In the genomic region with DNA sequence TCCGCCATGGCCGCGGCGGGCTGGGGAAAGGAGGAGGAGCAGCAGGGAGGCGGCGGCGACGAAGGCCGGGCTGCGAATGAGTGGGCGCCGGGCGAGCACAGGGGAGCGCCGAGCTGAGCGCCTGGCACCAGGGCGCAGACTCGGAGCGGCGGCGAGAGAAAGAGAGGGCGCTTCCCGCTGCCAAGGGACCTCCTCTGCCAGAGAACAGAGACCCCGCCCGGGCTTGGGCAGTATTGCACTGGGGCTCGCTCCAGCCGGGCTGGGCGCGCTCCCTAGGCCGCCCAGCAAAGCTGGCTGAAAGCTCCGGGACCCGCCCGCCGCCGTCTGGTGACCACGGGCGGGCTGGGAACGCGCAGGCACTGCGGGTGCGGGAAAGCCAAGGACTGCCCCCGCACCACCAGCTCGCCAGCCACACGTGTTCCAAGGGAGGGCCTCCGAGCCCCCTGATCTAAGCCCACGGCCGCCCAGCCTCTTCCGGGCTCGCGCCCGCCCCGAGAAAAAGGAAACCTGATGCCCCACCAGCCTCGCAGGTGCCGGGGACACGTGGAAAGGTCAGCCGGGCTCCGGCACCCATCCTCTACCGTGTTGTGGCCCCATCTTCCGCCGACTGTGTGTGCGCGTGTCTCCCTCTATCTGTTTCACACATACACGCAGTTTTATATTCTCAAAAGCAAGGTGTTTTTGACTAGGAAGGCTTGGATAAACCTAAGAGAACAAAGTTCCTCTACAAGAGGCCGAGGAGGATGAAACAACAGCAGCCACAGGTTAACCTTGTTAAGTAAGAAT, we compare ENCODE assay signal across 1 cellular context.
TF ChIP-seq lines count a peak whose summit lies in the region.

A gene (minus strand): TSS at position 140 of the 786 bp plus-strand sequence. CDS start 132 bp downstream, at position 8.

TF ChIP-seq in HepG2, 621 proteins besides CTCF, POLR2A, EP300 and RAD21 (continued from another document and continues in another):
- TF ChIP-seq, protein P1, sequence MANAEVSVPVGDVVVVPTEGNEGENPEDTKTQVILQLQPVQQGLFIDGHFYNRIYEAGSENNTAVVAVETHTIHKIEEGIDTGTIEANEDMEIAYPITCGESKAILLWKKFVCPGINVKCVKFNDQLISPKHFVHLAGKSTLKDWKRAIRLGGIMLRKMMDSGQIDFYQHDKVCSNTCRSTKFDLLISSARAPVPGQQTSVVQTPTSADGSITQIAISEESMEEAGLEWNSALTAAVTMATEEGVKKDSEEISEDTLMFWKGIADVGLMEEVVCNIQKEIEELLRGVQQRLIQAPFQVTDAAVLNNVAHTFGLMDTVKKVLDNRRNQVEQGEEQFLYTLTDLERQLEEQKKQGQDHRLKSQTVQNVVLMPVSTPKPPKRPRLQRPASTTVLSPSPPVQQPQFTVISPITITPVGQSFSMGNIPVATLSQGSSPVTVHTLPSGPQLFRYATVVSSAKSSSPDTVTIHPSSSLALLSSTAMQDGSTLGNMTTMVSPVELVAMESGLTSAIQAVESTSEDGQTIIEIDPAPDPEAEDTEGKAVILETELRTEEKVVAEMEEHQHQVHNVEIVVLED (CRISPR knock-in tag; IDR thresholded peaks at IDR 0.05; ENCODE audit: borderline replicate concordance): peak; percentile 75
- no peak for TF ChIP-seq IRX3 (CRISPR knock-in tag; IDR thresholded peaks at IDR 0.05; ENCODE audit: borderline replicate concordance, low read depth)
- peak; percentile 64 for TF ChIP-seq STAG1 (CRISPR knock-in tag; IDR thresholded peaks at IDR 0.05)
- TF ChIP-seq ZNF768 (CRISPR knock-in tag; IDR thresholded peaks at IDR 0.05): peak; percentile 90
- no peak for TF ChIP-seq ZNF451 (CRISPR knock-in tag; IDR thresholded peaks at IDR 0.05)
- 0 out of 2 replicates have a peak, but pooled peaks have one; percentile 11 for TF ChIP-seq CHD2 (IDR thresholded peaks at IDR 0.05; ENCODE audit: low read depth, low read length)
- TF ChIP-seq ZNF678 (CRISPR knock-in tag; IDR thresholded peaks at IDR 0.05): peak; percentile 57; the same call in 1 of the 2 replicates
- TF ChIP-seq, protein P2, sequence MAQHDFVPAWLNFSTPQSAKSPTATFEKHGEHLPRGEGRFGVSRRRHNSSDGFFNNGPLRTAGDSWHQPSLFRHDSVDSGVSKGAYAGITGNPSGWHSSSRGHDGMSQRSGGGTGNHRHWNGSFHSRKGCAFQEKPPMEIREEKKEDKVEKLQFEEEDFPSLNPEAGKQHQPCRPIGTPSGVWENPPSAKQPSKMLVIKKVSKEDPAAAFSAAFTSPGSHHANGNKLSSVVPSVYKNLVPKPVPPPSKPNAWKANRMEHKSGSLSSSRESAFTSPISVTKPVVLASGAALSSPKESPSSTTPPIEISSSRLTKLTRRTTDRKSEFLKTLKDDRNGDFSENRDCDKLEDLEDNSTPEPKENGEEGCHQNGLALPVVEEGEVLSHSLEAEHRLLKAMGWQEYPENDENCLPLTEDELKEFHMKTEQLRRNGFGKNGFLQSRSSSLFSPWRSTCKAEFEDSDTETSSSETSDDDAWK (CRISPR knock-in tag; IDR thresholded peaks at IDR 0.05): no peak
- peak; percentile 39; the same call in 1 of the 2 replicates for TF ChIP-seq ZSCAN30 (CRISPR knock-in tag; IDR thresholded peaks at IDR 0.05)
- TF ChIP-seq, protein P3, sequence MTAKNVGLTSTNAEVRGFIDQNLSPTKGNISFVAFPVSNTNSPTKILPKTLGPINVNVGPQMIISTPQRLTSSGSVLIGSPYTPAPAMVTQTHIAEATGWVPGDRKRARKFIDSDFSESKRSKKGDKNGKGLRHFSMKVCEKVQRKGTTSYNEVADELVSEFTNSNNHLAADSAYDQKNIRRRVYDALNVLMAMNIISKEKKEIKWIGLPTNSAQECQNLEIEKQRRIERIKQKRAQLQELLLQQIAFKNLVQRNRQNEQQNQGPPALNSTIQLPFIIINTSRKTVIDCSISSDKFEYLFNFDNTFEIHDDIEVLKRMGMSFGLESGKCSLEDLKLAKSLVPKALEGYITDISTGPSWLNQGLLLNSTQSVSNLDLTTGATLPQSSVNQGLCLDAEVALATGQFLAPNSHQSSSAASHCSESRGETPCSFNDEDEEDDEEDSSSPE (CRISPR knock-in tag; IDR thresholded peaks at IDR 0.05): peak; percentile 85
- TF ChIP-seq, protein P4, sequence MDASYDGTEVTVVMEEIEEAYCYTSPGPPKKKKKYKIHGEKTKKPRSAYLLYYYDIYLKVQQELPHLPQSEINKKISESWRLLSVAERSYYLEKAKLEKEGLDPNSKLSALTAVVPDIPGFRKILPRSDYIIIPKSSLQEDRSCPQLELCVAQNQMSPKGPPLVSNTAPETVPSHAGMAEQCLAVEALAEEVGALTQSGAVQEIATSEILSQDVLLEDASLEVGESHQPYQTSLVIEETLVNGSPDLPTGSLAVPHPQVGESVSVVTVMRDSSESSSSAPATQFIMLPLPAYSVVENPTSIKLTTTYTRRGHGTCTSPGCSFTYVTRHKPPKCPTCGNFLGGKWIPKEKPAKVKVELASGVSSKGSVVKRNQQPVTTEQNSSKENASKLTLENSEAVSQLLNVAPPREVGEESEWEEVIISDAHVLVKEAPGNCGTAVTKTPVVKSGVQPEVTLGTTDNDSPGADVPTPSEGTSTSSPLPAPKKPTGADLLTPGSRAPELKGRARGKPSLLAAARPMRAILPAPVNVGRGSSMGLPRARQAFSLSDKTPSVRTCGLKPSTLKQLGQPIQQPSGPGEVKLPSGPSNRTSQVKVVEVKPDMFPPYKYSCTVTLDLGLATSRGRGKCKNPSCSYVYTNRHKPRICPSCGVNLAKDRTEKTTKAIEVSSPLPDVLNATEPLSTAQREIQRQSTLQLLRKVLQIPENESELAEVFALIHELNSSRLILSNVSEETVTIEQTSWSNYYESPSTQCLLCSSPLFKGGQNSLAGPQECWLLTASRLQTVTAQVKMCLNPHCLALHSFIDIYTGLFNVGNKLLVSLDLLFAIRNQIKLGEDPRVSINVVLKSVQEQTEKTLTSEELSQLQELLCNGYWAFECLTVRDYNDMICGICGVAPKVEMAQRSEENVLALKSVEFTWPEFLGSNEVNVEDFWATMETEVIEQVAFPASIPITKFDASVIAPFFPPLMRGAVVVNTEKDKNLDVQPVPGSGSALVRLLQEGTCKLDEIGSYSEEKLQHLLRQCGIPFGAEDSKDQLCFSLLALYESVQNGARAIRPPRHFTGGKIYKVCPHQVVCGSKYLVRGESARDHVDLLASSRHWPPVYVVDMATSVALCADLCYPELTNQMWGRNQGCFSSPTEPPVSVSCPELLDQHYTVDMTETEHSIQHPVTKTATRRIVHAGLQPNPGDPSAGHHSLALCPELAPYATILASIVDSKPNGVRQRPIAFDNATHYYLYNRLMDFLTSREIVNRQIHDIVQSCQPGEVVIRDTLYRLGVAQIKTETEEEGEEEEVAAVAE (CRISPR knock-in tag; IDR thresholded peaks at IDR 0.05; ENCODE audit: borderline replicate concordance): no peak; the same call in none of the 2 replicates
- TF ChIP-seq FOXA1 (IDR thresholded peaks at IDR 0.05): no peak
- no peak; the same call in 1 of the 2 replicates for TF ChIP-seq FOXA1 (CRISPR knock-in tag; IDR thresholded peaks at IDR 0.05)
- TF ChIP-seq, protein P5, sequence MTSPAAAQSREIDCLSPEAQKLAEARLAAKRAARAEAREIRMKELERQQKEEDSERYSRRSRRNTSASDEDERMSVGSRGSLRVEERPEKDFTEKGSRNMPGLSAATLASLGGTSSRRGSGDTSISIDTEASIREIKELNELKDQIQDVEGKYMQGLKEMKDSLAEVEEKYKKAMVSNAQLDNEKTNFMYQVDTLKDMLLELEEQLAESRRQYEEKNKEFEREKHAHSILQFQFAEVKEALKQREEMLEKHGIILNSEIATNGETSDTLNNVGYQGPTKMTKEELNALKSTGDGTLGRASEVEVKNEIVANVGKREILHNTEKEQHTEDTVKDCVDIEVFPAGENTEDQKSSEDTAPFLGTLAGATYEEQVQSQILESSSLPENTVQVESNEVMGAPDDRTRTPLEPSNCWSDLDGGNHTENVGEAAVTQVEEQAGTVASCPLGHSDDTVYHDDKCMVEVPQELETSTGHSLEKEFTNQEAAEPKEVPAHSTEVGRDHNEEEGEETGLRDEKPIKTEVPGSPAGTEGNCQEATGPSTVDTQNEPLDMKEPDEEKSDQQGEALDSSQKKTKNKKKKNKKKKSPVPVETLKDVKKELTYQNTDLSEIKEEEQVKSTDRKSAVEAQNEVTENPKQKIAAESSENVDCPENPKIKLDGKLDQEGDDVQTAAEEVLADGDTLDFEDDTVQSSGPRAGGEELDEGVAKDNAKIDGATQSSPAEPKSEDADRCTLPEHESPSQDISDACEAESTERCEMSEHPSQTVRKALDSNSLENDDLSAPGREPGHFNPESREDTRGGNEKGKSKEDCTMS (CRISPR knock-in tag; conservative IDR thresholded peaks at IDR 0.05): no peak
- TF ChIP-seq ZNF256 (CRISPR knock-in tag; conservative IDR thresholded peaks at IDR 0.05): no peak
- TF ChIP-seq ADNP (CRISPR knock-in tag; IDR thresholded peaks at IDR 0.05): no peak
- TF ChIP-seq ZFYVE20 (CRISPR knock-in tag; IDR thresholded peaks at IDR 0.05; ENCODE audit: borderline replicate concordance, low read depth): no peak
- no peak for TF ChIP-seq ZSCAN22 (CRISPR knock-in tag; IDR thresholded peaks at IDR 0.05)
- TF ChIP-seq KDM5A (IDR thresholded peaks at IDR 0.05; ENCODE audit: borderline replicate concordance, low read length): no peak; the same call in 1 of the 2 replicates
- TF ChIP-seq CCAR2 (optimal IDR thresholded peaks at IDR 0.05; ENCODE audit: low read depth, low read length): peak; percentile 69
- TF ChIP-seq TEAD2 (CRISPR knock-in tag; IDR thresholded peaks at IDR 0.05): no peak
- peak; percentile 74; the same call in 1 of the 2 replicates for TF ChIP-seq ZSCAN31 (CRISPR knock-in tag; IDR thresholded peaks at IDR 0.05; ENCODE audit: low read depth)
- TF ChIP-seq MIER2 (CRISPR knock-in tag; IDR thresholded peaks at IDR 0.05): no peak
- TF ChIP-seq, protein P6, sequence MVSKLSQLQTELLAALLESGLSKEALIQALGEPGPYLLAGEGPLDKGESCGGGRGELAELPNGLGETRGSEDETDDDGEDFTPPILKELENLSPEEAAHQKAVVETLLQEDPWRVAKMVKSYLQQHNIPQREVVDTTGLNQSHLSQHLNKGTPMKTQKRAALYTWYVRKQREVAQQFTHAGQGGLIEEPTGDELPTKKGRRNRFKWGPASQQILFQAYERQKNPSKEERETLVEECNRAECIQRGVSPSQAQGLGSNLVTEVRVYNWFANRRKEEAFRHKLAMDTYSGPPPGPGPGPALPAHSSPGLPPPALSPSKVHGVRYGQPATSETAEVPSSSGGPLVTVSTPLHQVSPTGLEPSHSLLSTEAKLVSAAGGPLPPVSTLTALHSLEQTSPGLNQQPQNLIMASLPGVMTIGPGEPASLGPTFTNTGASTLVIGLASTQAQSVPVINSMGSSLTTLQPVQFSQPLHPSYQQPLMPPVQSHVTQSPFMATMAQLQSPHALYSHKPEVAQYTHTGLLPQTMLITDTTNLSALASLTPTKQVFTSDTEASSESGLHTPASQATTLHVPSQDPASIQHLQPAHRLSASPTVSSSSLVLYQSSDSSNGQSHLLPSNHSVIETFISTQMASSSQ (IDR thresholded peaks at IDR 0.05; ENCODE audit: low read depth): no peak
- TF ChIP-seq, protein P6 (CRISPR knock-in tag; IDR thresholded peaks at IDR 0.05; ENCODE audit: borderline replicate concordance): peak; percentile 47; the same call in 1 of the 2 replicates
- TF ChIP-seq ZNF724P (CRISPR knock-in tag; IDR thresholded peaks at IDR 0.05; ENCODE audit: borderline replicate concordance): no peak
- peak; percentile 74 for TF ChIP-seq HOXA3 (CRISPR knock-in tag; IDR thresholded peaks at IDR 0.05)
- peak; percentile 18; the same call in 1 of the 2 replicates for TF ChIP-seq HNRNPUL1 (IDR thresholded peaks at IDR 0.05; ENCODE audit: low read depth, low read length)
- TF ChIP-seq, protein P7, sequence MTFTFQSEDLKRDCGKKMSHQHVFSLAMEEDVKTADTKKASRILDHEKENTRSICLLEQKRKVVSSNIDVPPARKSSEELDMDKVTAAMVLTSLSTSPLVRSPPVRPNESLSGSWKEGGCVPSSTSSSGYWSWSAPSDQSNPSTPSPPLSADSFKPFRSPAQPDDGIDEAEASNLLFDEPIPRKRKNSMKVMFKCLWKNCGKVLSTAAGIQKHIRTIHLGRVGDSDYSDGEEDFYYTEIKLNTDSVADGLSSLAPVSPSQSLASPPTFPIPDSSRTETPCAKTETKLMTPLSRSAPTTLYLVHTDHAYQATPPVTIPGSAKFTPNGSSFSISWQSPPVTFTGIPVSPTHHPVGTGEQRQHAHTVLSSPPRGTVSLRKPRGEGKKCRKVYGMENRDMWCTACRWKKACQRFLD (CRISPR knock-in tag; IDR thresholded peaks at IDR 0.05; ENCODE audit: borderline replicate concordance): 0 out of 2 replicates have a peak, but pooled peaks have one; percentile 45
- TF ChIP-seq ZNF747 (CRISPR knock-in tag; IDR thresholded peaks at IDR 0.05; ENCODE audit: borderline replicate concordance): no peak
- TF ChIP-seq FOXO1 (CRISPR knock-in tag; IDR thresholded peaks at IDR 0.05): no peak
- TF ChIP-seq, protein P8, sequence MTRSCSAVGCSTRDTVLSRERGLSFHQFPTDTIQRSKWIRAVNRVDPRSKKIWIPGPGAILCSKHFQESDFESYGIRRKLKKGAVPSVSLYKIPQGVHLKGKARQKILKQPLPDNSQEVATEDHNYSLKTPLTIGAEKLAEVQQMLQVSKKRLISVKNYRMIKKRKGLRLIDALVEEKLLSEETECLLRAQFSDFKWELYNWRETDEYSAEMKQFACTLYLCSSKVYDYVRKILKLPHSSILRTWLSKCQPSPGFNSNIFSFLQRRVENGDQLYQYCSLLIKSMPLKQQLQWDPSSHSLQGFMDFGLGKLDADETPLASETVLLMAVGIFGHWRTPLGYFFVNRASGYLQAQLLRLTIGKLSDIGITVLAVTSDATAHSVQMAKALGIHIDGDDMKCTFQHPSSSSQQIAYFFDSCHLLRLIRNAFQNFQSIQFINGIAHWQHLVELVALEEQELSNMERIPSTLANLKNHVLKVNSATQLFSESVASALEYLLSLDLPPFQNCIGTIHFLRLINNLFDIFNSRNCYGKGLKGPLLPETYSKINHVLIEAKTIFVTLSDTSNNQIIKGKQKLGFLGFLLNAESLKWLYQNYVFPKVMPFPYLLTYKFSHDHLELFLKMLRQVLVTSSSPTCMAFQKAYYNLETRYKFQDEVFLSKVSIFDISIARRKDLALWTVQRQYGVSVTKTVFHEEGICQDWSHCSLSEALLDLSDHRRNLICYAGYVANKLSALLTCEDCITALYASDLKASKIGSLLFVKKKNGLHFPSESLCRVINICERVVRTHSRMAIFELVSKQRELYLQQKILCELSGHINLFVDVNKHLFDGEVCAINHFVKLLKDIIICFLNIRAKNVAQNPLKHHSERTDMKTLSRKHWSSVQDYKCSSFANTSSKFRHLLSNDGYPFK (CRISPR knock-in tag; IDR thresholded peaks at IDR 0.05; ENCODE audit: borderline replicate concordance): peak; percentile 52
